ENCODE assay signal across 23 cellular contexts in the genomic region with DNA sequence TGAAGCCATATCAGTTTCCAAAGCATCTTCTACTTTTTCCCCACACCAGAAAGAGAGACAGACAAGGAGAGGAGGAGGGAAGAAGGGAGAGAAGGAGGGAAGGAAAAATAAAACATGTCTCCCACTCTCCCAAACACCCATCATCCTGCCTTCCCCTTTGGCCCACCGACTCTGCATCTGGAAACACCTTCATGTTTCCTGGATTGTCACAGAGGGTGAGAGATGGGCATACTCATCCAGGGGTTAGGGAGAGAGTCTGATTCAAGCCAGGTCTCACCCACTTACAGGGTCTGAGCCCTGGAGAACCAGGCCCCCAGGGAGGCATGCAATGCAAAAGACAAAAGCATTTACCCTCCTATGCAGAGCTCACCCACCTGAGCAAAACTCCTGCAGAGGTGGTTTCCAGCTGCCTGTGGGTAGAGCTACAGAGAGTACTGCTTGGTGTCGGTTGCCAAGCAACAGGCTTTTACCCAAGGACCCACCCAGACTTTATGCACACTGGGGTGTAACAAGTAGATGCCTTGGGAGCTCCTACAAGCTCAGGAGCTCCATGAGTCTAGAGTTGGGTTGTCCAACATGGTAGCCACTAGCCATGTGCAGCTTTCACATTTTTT.
"Had no signal": no experiment of that assay in that cellular context is flagged by ENCODE, and none has a peak within 500 bp of the region (broad histone marks: within the 10 kb centered on the region; RNA-seq: fewer than 3 reads in every experiment).

No MANE protein-coding gene starts in this region.

- H3K4me1 ChIP-seq: breast epithelium, pancreas, tibial nerve had no signal

- H3K9me3 Mint-ChIP-seq: activated CD4-positive, alpha-beta memory T cell treated with anti-CD3 and anti-CD28 coated beads, Interleukin-2, amount 10 ng/mL, durations not matched to agents 7 days and 5 days; activated CD4-positive, alpha-beta T cell treated with anti-CD3 and anti-CD28 coated beads, Interleukin-2, amount 10 ng/mL, durations not matched to agents 24 days and 14 days; activated naive CD4-positive, alpha-beta T cell treated with anti-CD3 and anti-CD28 coated beads for 36 hours; activated naive CD8-positive, alpha-beta T cell treated with anti-CD3 and anti-CD28 coated beads, Interleukin-2, amount 10 ng/mL, durations not matched to agents 7 days and 5 days; activated T-cell treated with anti-CD3 and anti-CD28 coated beads, Interleukin-2, amount 50 U/mL, for 72 hours; natural killer cell; stimulated activated naive CD8-positive, alpha-beta T cell treated with anti-CD3 and anti-CD28 coated beads, Interleukin-15, Interleukin-2, amounts not matched to agents 100 ng/mL and 50 ng/mL, for 24 hours had no signal

- H3K36me3 ChIP-seq: breast epithelium, pancreas had no signal

- H3K27me3 ChIP-seq: breast epithelium, heart right ventricle, pancreas, tibial nerve had no signal

- H3K4me3 Mint-ChIP-seq: activated CD4-positive, alpha-beta memory T cell treated with anti-CD3 and anti-CD28 coated beads, Interleukin-2, amount 10 ng/mL, durations not matched to agents 7 days and 5 days; activated CD4-positive, alpha-beta T cell treated with anti-CD3 and anti-CD28 coated beads, Interleukin-2, amount 10 ng/mL, durations not matched to agents 24 days and 14 days; activated naive CD4-positive, alpha-beta T cell treated with anti-CD3 and anti-CD28 coated beads for 36 hours; activated naive CD8-positive, alpha-beta T cell treated with anti-CD3 and anti-CD28 coated beads, Interleukin-2, amount 10 ng/mL, durations not matched to agents 7 days and 5 days; activated T-cell treated with anti-CD3 and anti-CD28 coated beads, Interleukin-2, amount 50 U/mL, for 72 hours; natural killer cell; stimulated activated naive CD8-positive, alpha-beta T cell treated with anti-CD3 and anti-CD28 coated beads, Interleukin-15, Interleukin-2, amounts not matched to agents 100 ng/mL and 50 ng/mL, for 24 hours had no signal

- H3K9me3 ChIP-seq: breast epithelium, heart right ventricle, pancreas, psoas muscle, tibial nerve had no signal

- ATAC-seq: activated CD4-positive, CD25-positive, alpha-beta regulatory T cell treated with anti-CD3 and anti-CD28 coated beads, Interleukin-2, amount 50 U/mL, for 24 hours; activated T-cell treated with anti-CD3 and anti-CD28 coated beads, Interleukin-2, amount 50 U/mL, for 72 hours; heart right ventricle; left cardiac atrium; natural killer cell; pancreas; psoas muscle; right cardiac atrium had no signal

- DNase-seq: activated CD4-positive, alpha-beta memory T cell treated with anti-CD3 and anti-CD28 coated beads, Interleukin-2, amount 10 ng/mL, durations not matched to agents 7 days and 5 days; activated CD4-positive, alpha-beta T cell treated with anti-CD3 and anti-CD28 coated beads, Interleukin-2, amount 10 ng/mL, durations not matched to agents 24 days and 14 days; activated effector memory CD4-positive, alpha-beta T cell treated with Interleukin-2 at 50 U/mL for 16 hours; activated naive CD4-positive, alpha-beta T cell treated with anti-CD3 and anti-CD28 coated beads for 36 hours; activated naive CD8-positive, alpha-beta T cell treated with anti-CD3 and anti-CD28 coated beads, Interleukin-2, amount 10 ng/mL, durations not matched to agents 7 days and 5 days; activated T-cell treated with anti-CD3 and anti-CD28 coated beads, Interleukin-2, amount 50 U/mL, for 72 hours; amniotic stem cell; cerebellar nuclear complex; heart right ventricle; islet precursor cell; left cardiac atrium; midbrain; natural killer cell; pancreas; psoas muscle; right cardiac atrium; stimulated activated CD4-positive, alpha-beta T cell treated with anti-CD3 and anti-CD28 coated beads, Interleukin-1b, Interleukin-23, amount 100 ng/mL, for 48 hours had no signal

- H3K4me1 Mint-ChIP-seq: activated CD4-positive, alpha-beta memory T cell treated with anti-CD3 and anti-CD28 coated beads, Interleukin-2, amount 10 ng/mL, durations not matched to agents 7 days and 5 days; activated CD4-positive, alpha-beta T cell treated with anti-CD3 and anti-CD28 coated beads, Interleukin-2, amount 10 ng/mL, durations not matched to agents 24 days and 14 days; activated naive CD8-positive, alpha-beta T cell treated with anti-CD3 and anti-CD28 coated beads, Interleukin-2, amount 10 ng/mL, durations not matched to agents 7 days and 5 days; natural killer cell had no signal

- H3K4me3 ChIP-seq: breast epithelium, heart right ventricle, pancreas, psoas muscle, tibial nerve had no signal

- H3K27ac Mint-ChIP-seq: activated CD4-positive, alpha-beta memory T cell treated with anti-CD3 and anti-CD28 coated beads, Interleukin-2, amount 10 ng/mL, durations not matched to agents 7 days and 5 days; activated CD4-positive, alpha-beta T cell treated with anti-CD3 and anti-CD28 coated beads, Interleukin-2, amount 10 ng/mL, durations not matched to agents 24 days and 14 days; activated naive CD4-positive, alpha-beta T cell treated with anti-CD3 and anti-CD28 coated beads for 36 hours; activated naive CD8-positive, alpha-beta T cell treated with anti-CD3 and anti-CD28 coated beads, Interleukin-2, amount 10 ng/mL, durations not matched to agents 7 days and 5 days; activated T-cell treated with anti-CD3 and anti-CD28 coated beads, Interleukin-2, amount 50 U/mL, for 72 hours; natural killer cell; stimulated activated naive CD8-positive, alpha-beta T cell treated with anti-CD3 and anti-CD28 coated beads, Interleukin-15, Interleukin-2, amounts not matched to agents 100 ng/mL and 50 ng/mL, for 24 hours had no signal

- H3K27ac ChIP-seq: breast epithelium, epithelial cell of prostate, heart right ventricle, pancreas, tibial nerve, VCaP had no signal

- H3K27me3 Mint-ChIP-seq: stimulated activated naive CD8-positive, alpha-beta T cell treated with anti-CD3 and anti-CD28 coated beads, Interleukin-15, Interleukin-2, amounts not matched to agents 100 ng/mL and 50 ng/mL, for 24 hours had no signal
